ENCODE assay signal across 1 cellular context in genomic region chr6:108247965-108248536, GRCh38.
TF ChIP-seq lines count a peak whose summit lies in the region.

No MANE protein-coding gene starts in this region.

TF ChIP-seq in H1, 55 proteins besides CTCF, POLR2A, EP300 and RAD21:
- TF ChIP-seq GABPA (IDR thresholded peaks at IDR 0.05; ENCODE audit: borderline replicate concordance, insufficient read depth, low read length) (no peak), JUN (IDR thresholded peaks at IDR 0.05; ENCODE audit: low read depth, low read length) (no peak), GTF2F1 (IDR thresholded peaks at IDR 0.05; ENCODE audit: borderline replicate concordance, low read depth, low read length) (no peak), CREB1 (IDR thresholded peaks at IDR 0.05) (no peak), CHD7 (IDR thresholded peaks at IDR 0.05; ENCODE audit: insufficient replicate concordance, low read length) (no peak), CHD1 (IDR thresholded peaks at IDR 0.05; ENCODE audit: low read depth, low read length) (no peak), HDAC6 (IDR thresholded peaks at IDR 0.05; ENCODE audit: low read depth, low read length) (no peak), KDM4A (IDR thresholded peaks at IDR 0.05; ENCODE audit: low read depth, low read length, severe bottlenecking) (no peak)
